Comparison of ENCODE assay signal across 8 cellular contexts in the genomic region with DNA sequence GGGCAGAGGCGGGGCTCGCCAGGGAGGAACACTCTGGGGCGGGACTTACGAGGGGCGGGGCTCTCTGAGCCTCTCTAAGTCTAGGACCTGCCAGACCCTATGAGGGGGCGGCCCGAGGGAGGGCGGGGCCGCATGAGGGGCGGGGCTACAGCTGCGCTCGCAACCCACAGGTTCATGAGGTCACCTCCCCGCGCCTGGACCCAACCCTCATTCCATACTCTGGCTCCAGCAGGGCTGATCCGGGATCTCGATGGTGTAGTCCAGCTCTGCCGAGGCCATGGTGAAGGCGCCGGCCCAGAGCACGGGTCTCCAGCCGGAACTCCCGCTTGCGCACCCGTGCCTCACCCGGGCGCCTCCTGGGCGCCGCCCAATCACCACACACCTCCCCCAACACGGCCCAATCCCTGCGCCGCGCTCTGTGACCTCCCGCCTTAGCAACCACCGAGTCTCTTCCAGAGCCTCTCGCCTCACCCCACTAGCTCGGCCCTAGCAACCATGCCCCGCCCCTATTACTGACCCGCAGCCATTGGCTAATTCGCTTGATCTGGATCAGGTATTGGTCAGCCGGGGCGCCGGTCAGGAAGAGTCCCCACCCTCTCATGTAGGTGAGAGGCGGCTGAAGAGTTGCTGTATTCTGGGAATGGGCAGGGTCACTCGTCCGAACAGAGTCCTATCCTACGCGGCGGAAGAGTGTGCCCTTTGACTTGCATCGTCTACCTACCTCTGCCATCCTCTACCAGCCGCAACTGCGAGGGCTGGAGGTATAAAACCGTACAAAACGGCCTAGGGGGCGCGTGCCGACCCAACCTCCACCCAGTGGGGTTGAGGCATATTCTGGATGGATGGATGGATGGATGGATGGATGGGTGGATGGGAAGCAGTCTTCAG. TPM values are rescaled to one million over a fixed set of nuclear protein-coding genes. Genes with fewer than 3 reads are reported as not detected.
DNase-seq lines count a peak whose midpoint lies in the region; ATAC-seq and TF ChIP-seq lines count a peak whose summit lies in the region.

A gene (plus strand): TSS at position 602 of the 888 bp plus-strand sequence. CDS start 14,984 bp downstream, outside the sequence.
A gene (minus strand): TSS at position 369 of the 888 bp plus-strand sequence. CDS start 90 bp downstream, at position 279.

- H3K36me3 ChIP-seq in prostate gland: no peaks in the 10 kb centered on the region
- H3K36me3 ChIP-seq in urinary bladder (ENCODE audit: insufficient read depth): no peaks in the 10 kb centered on the region

- H3K4me1 ChIP-seq in prostate gland (replicated peaks): peaks cover 7% of the 10 kb centered on the region
- no peaks in the 10 kb centered on the region for H3K4me1 ChIP-seq in urinary bladder (ENCODE audit: insufficient read depth)

- WGBS in prostate gland: under 1% methylated on average over 48 of the region's 56 CpGs
- WGBS in urinary bladder: under 1% methylated on average over 56 of the region's 56 CpGs

- H3K27me3 Mint-ChIP-seq in T-helper 17 cell: no peaks in the 10 kb centered on the region

- ATAC-seq in HG02884 (IDR thresholded peaks at IDR 0.05; ENCODE audit: unreplicated experiment) (peak; percentile 87), T-helper 17 cell (peak; percentile 93), left ventricle myocardium superior (peak; percentile 96)

- H3K9me3 ChIP-seq in T-helper 17 cell (ENCODE audit: control insufficient read depth, low read length, poor library complexity, severe bottlenecking): no peaks in the 10 kb centered on the region
- H3K9me3 ChIP-seq in prostate gland: no peaks in the 10 kb centered on the region

- no peaks in the 10 kb centered on the region for H3K36me3 Mint-ChIP-seq in T-helper 17 cell (ENCODE audit: low read depth)

- intact Hi-C loops in left ventricle myocardium superior (cut with micrococcal nuclease): no loop called here
- intact Hi-C loops in prostate gland (cut with DNase I): no loop called here

- peak in 2 of 4 experiments; percentile 3 to 5 for TF ChIP-seq CTCF in prostate gland (IDR thresholded peaks at IDR 0.05)

- H3K4me1 Mint-ChIP-seq in T-helper 17 cell: peaks cover 12% of the 10 kb centered on the region

- peak within 1 kb of the TSS; percentile 89 for H3K27ac Mint-ChIP-seq in T-helper 17 cell

- peak; percentile 92 for DNase-seq in NCI-H146 treated with DMSO at 0.1 percent for 48 hours (lab: John Stamatoyannopoulos, UW; ENCODE audit: unreplicated experiment)
- peak; percentile 90 to 94 (median 92) for DNase-seq in T-helper 17 cell
- DNase-seq in left ventricle myocardium superior: peak; percentile 99
- peak; percentile 100 for DNase-seq in prostate gland (ENCODE audit: low spot score)

- peak; percentile 76 for TF ChIP-seq POLR2A in GM15510 (IDR thresholded peaks at IDR 0.05; ENCODE audit: borderline replicate concordance, extremely low read depth, insufficient read length)
- TF ChIP-seq POLR2A in prostate gland (IDR thresholded peaks at IDR 0.05): peak; percentile 27

- H3K4me3 Mint-ChIP-seq in T-helper 17 cell: peak within 1 kb of the TSS; percentile 91

- H3K27ac ChIP-seq in angular gyrus (ENCODE audit: low read depth, low read length) (peak within 1 kb of the TSS; percentile 94), prostate gland (peak within 1 kb of the TSS; percentile 96 to 97), urinary bladder (ENCODE audit: low read depth) (peak within 1 kb of the TSS; percentile 95)

- H3K4me3 ChIP-seq in prostate gland (peak within 1 kb of the TSS; percentile 64 to 78), urinary bladder (ENCODE audit: low read depth, low read length) (peak within 1 kb of the TSS; percentile 51)

- H3K27me3 ChIP-seq in prostate gland (replicated peaks; ENCODE audit: insufficient read depth): no peaks in the 10 kb centered on the region

RNA-seq across cellular contexts. Expression of the first gene that starts in this region (rescaled TPM):
- total RNA-seq in T-helper 17 cell (10 to 100 TPM; 53.0 to 56.8 TPM), left ventricle myocardium superior (0.92 TPM), prostate gland (1 to 10 TPM; 1.0 to 3.6 TPM), urinary bladder (1.4 TPM)
- polyA plus RNA-seq in urinary bladder: 3.5 TPM

RNA-seq across cellular contexts. Expression of the second gene that starts in this region (rescaled TPM):
- total RNA-seq in T-helper 17 cell (1 to 10 TPM; 2.6 to 2.8 TPM), left ventricle myocardium superior (9.1 TPM), prostate gland (1 to 10 TPM; 2.7 to 6.9 TPM), urinary bladder (2.4 TPM)
- polyA plus RNA-seq in urinary bladder: 13.2 TPM

Comparison
In these comparisons a context has a peak if more than half of its experiments do, and no peak if none do; other contexts are left out.
1. Peak in every context shown above with its lines: DNase-seq, ATAC-seq, H3K4me3 ChIP-seq and H3K27ac ChIP-seq.
2. RNA of the first gene that starts in this region (total RNA-seq): 53.0 to 56.8 TPM in T-helper 17 cell; 1.0 to 3.6 TPM in prostate gland, 1.4 TPM in urinary bladder (single experiment) and 0.92 TPM in left ventricle myocardium superior (single experiment); every median in the first group is over 10 times any median in the second.